ENCODE assay signal across 19 cellular contexts in the genomic region with DNA sequence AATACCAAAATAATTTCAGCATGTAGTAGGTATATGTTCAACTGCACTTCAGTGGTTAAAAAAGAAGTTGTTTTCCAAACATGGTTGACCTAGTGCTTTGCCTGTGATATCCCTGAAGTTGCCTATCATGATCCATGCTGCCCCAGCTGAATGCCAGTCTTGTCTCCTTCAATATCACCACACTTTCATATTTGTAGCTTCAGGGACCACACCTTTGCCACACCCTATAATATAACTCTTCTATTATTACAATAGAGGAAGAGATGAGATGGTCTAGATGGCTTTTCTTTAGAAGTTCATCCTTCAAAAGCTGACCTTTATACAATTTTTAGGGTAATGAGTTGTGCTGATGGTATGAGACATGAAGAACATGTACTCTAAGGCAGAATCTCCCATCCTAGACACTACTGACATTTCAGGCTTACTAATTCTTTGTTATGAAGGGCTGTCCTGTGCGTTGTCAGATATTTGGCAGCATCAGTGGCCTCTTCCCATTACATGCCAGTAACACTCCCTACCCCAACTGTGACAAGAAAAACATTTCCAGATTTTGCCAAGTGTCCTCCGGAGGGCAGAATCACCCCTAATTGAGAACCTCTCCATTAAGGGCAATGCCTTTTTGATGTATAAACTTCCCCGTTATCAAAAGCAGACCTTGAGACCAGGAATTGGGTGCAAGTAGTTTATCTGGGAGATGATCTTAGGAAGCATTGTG.
DNase-seq lines count a peak whose midpoint lies in the region; ATAC-seq, FAIRE-seq and TF ChIP-seq lines count a peak whose summit lies in the region.
"Had no signal": no experiment of that assay in that cellular context is flagged by ENCODE, and none has a peak within 500 bp of the region (broad histone marks: within the 10 kb centered on the region; RNA-seq: fewer than 3 reads in every experiment).

No MANE protein-coding gene starts in this region.

- H3F3A ChIP-seq in SK-N-SH (replicated peaks; ENCODE audit: insufficient read depth) (no peaks in the 10 kb centered on the region), Loucy (ENCODE audit: low read depth) (no peaks in the 10 kb centered on the region), neural progenitor cell (ENCODE audit: low read depth) (no peaks in the 10 kb centered on the region)

- H4K20me1 ChIP-seq in SK-N-SH (ENCODE audit: insufficient read depth), result no peaks in the 10 kb centered on the region
- no peaks in the 10 kb centered on the region for H4K20me1 ChIP-seq in Loucy (ENCODE audit: insufficient read depth, low read length, poor library complexity, severe bottlenecking)
- H4K20me1 ChIP-seq in neural progenitor cell (ENCODE audit: low read depth), result no peaks in the 10 kb centered on the region

- H3K27me3 ChIP-seq in SK-N-SH (ENCODE audit: insufficient read depth) (no peaks in the 10 kb centered on the region), Loucy (ENCODE audit: insufficient read depth, low read length, poor library complexity, severe bottlenecking) (no peaks in the 10 kb centered on the region), neural progenitor cell (no peaks in the 10 kb centered on the region)
- H3K27me3 ChIP-seq: stomach had no signal

- no peak for FAIRE-seq in GM19239 (lab: Jason Lieb, UNC)

- H3K4me1 ChIP-seq in SK-N-SH (ENCODE audit: control insufficient read depth in 1 of 2, insufficient read depth in 2 of 2, low read depth in 1 of 2, low read length in 1 of 2), result no peaks in the 10 kb centered on the region
- H3K4me1 ChIP-seq in Loucy (ENCODE audit: insufficient read depth, low read length, poor library complexity, severe bottlenecking), result peaks cover 21% of the 10 kb centered on the region
- peaks cover 7% of the 10 kb centered on the region for H3K4me1 ChIP-seq in neural progenitor cell
- H3K4me1 ChIP-seq: foreskin keratinocyte had no signal

- no peak overlapping the region for H3K27ac ChIP-seq in SK-N-SH (ENCODE audit: low read depth in 2 of 2, low read length in 1 of 2)
- H3K27ac ChIP-seq in neural progenitor cell, result no peak overlapping the region
- H3K27ac ChIP-seq: foreskin keratinocyte, stomach had no signal

- no peak for DNase-seq in SK-N-SH
- DNase-seq in chondrocyte (ENCODE audit: low spot score), result no peak
- DNase-seq in neural progenitor cell (ENCODE audit: low spot score), result no peak
- no peak for DNase-seq in ureter (ENCODE audit: low spot score)
- DNase-seq in GM19239 (ENCODE audit: insufficient read length, low spot score), result no peak
- DNase-seq: activated CD4-positive, alpha-beta T cell treated with anti-CD3 and anti-CD28 coated beads, Interleukin-2, amount 50 U/mL, for 1 hour; activated naive CD8-positive, alpha-beta T cell treated with anti-CD3 and anti-CD28 coated beads, Interleukin-2, amount 50 U/mL, for 24 hours; activated T-cell treated with anti-CD3 and anti-CD28 coated beads, Interleukin-2, amount 50 U/mL, for 24 hours; foreskin keratinocyte; GDM1; mammary epithelial cell; NCI-H2029 treated with DMSO at 0.1 percent for 48 hours; SIG-M5; stimulated activated CD4-positive, alpha-beta T cell treated with anti-CD3 and anti-CD28 coated beads, Interleukin-15, amount 100 ng/mL, for 24 hours; stomach had no signal

- no peak for TF ChIP-seq EP300 in SK-N-SH (IDR thresholded peaks at IDR 0.05; ENCODE audit: borderline replicate concordance in 1 of 2, low read depth in 1 of 2, low read length in 1 of 2)

- no peak for ATAC-seq in SK-N-SH treated with all-trans-retinoic acid at 6 μM for 48 hours
- ATAC-seq in GM18909 (IDR thresholded peaks at IDR 0.05; ENCODE audit: poor library complexity, unreplicated experiment), result no peak
- ATAC-seq: activated naive CD8-positive, alpha-beta T cell treated with anti-CD3 and anti-CD28 coated beads, Interleukin-2, amount 50 U/mL, for 24 hours; foreskin keratinocyte had no signal

- H3K27me3 Mint-ChIP-seq in chondrocyte (ENCODE audit: low read depth) (peaks cover 43% of the 10 kb centered on the region), neural progenitor cell (ENCODE audit: insufficient read depth, low read depth) (no peaks in the 10 kb centered on the region)
- H3K27me3 Mint-ChIP-seq: activated T-cell treated with anti-CD3 and anti-CD28 coated beads, Interleukin-2, amount 50 U/mL, for 24 hours had no signal

- no peak overlapping the region for H3K4me3 ChIP-seq in SK-N-SH (ENCODE audit: low read depth in 2 of 2, low read length in 1 of 2)
- no peak overlapping the region for H3K4me3 ChIP-seq in Loucy (ENCODE audit: low read length, poor library complexity, severe bottlenecking)
- no peak overlapping the region for H3K4me3 ChIP-seq in neural progenitor cell
- H3K4me3 ChIP-seq: stomach had no signal

- H3K36me3 Mint-ChIP-seq in chondrocyte (ENCODE audit: low read depth), result no peaks in the 10 kb centered on the region
- H3K36me3 Mint-ChIP-seq in neural progenitor cell, result no peaks in the 10 kb centered on the region

- H3K9me3 ChIP-seq in SK-N-SH, result no peaks in the 10 kb centered on the region
- H3K9me3 ChIP-seq in Loucy (ENCODE audit: insufficient read depth, low read depth, low read length), result no peaks in the 10 kb centered on the region
- no peaks in the 10 kb centered on the region for H3K9me3 ChIP-seq in neural progenitor cell (ENCODE audit: low read depth)
- H3K9me3 ChIP-seq: stomach had no signal

- TF ChIP-seq CTCF in SK-N-SH (IDR thresholded peaks at IDR 0.05) (no peak), Loucy (conservative IDR thresholded peaks at IDR 0.05; ENCODE audit: low read length) (peak; percentile 50), chondrocyte (IDR thresholded peaks at IDR 0.05) (peak; percentile 23), neural progenitor cell (IDR thresholded peaks at IDR 0.05) (peak; percentile 24)

- H3K4me3 Mint-ChIP-seq in chondrocyte (ENCODE audit: unreplicated experiment) (no peak overlapping the region), neural progenitor cell (no peak overlapping the region)
- H3K4me3 Mint-ChIP-seq: activated naive CD8-positive, alpha-beta T cell treated with anti-CD3 and anti-CD28 coated beads, Interleukin-2, amount 50 U/mL, for 24 hours; activated T-cell treated with anti-CD3 and anti-CD28 coated beads, Interleukin-2, amount 50 U/mL, for 24 hours; nephron had no signal

- TF ChIP-seq RAD21 in SK-N-SH (IDR thresholded peaks at IDR 0.05; ENCODE audit: low read length), result peak; percentile 34; the same call in 1 of the 2 replicates

- H2AFZ ChIP-seq in SK-N-SH (ENCODE audit: low read depth) (no peak overlapping the region), Loucy (ENCODE audit: low read length) (no peak overlapping the region), neural progenitor cell (replicated peaks) (no peak overlapping the region)

- H3K36me3 ChIP-seq in SK-N-SH (replicated peaks in 1 of 2; ENCODE audit: control insufficient read depth in 1 of 2, insufficient read depth in 2 of 2, low read length in 1 of 2) (no peaks in the 10 kb centered on the region), Loucy (ENCODE audit: insufficient read depth, low read length) (no peaks in the 10 kb centered on the region), neural progenitor cell (no peaks in the 10 kb centered on the region)
- H3K36me3 ChIP-seq: stomach had no signal

- WGBS in SK-N-SH (ENCODE audit: low lambda C conversion rate), result 41% methylated on average over 3 of the region's 3 CpGs

- H3K27ac Mint-ChIP-seq in chondrocyte (ENCODE audit: unreplicated experiment), result no peak overlapping the region
- H3K27ac Mint-ChIP-seq in neural progenitor cell, result no peak overlapping the region
- H3K27ac Mint-ChIP-seq: activated naive CD8-positive, alpha-beta T cell treated with anti-CD3 and anti-CD28 coated beads, Interleukin-2, amount 50 U/mL, for 24 hours; activated T-cell treated with anti-CD3 and anti-CD28 coated beads, Interleukin-2, amount 50 U/mL, for 24 hours; nephron had no signal

- CTCF ChIA-PET in SK-N-SH (lab: Yijun Ruan, JAX), result interaction anchor here (1.2 to 1.5 kb wide), 3 partner anchors 21 to 224 kb away, joined by 3 read pairs; no protein-coding TSS in a partner anchor

- no peaks in the 10 kb centered on the region for H3K79me2 ChIP-seq in SK-N-SH (ENCODE audit: insufficient read depth)
- H3K79me2 ChIP-seq in Loucy (ENCODE audit: insufficient read depth, low read length), result no peaks in the 10 kb centered on the region
- no peaks in the 10 kb centered on the region for H3K79me2 ChIP-seq in neural progenitor cell (ENCODE audit: low read depth)

- H3K4me1 Mint-ChIP-seq in chondrocyte (ENCODE audit: low read depth) (no peaks in the 10 kb centered on the region), neural progenitor cell (no peaks in the 10 kb centered on the region)
- H3K4me1 Mint-ChIP-seq: nephron had no signal

- H3K9me2 ChIP-seq in SK-N-SH, result no peaks in the 10 kb centered on the region
- no peaks in the 10 kb centered on the region for H3K9me2 ChIP-seq in Loucy (replicated peaks; ENCODE audit: low read depth, low read length)

- POLR2A ChIA-PET in SK-N-SH (lab: Yijun Ruan, JAX), result no interaction called here

- H3K9me3 Mint-ChIP-seq in chondrocyte (ENCODE audit: low read depth), result no peaks in the 10 kb centered on the region
- no peaks in the 10 kb centered on the region for H3K9me3 Mint-ChIP-seq in neural progenitor cell
- H3K9me3 Mint-ChIP-seq: activated naive CD8-positive, alpha-beta T cell treated with anti-CD3 and anti-CD28 coated beads, Interleukin-2, amount 50 U/mL, for 24 hours; activated T-cell treated with anti-CD3 and anti-CD28 coated beads, Interleukin-2, amount 50 U/mL, for 24 hours; nephron had no signal

- H3K9ac ChIP-seq in SK-N-SH, result no peak overlapping the region
- no peak overlapping the region for H3K9ac ChIP-seq in Loucy (ENCODE audit: low read depth, low read length, poor library complexity, severe bottlenecking)
- no peak overlapping the region for H3K9ac ChIP-seq in neural progenitor cell

- H3K4me2 ChIP-seq in SK-N-SH (no peak overlapping the region), Loucy (ENCODE audit: low read depth, low read length, poor library complexity, severe bottlenecking) (no peak overlapping the region), neural progenitor cell (no peak overlapping the region)

TF ChIP-seq in SK-N-SH, 30 proteins besides CTCF, POLR2A, EP300 and RAD21 (continues in another document):
- no peak for TF ChIP-seq SIN3A (IDR thresholded peaks at IDR 0.05; ENCODE audit: borderline replicate concordance, low read depth, low read length)
- no peak for TF ChIP-seq POLR2AphosphoS5 (IDR thresholded peaks at IDR 0.05; ENCODE audit: low read depth, low read length)
- no peak for TF ChIP-seq TCF12 (IDR thresholded peaks at IDR 0.05)

TF ChIP-seq in SK-N-SH treated with all-trans-retinoic acid at 6 μM for 48 hours, 23 proteins besides CTCF, POLR2A, EP300 and RAD21:
- TF ChIP-seq ZNF70 (CRISPR knock-in tag; IDR thresholded peaks at IDR 0.05) (no peak), ZNF8 (CRISPR knock-in tag; IDR thresholded peaks at IDR 0.05) (no peak), ISL1 (CRISPR knock-in tag; IDR thresholded peaks at IDR 0.05) (no peak), OSR1 (CRISPR knock-in tag; IDR thresholded peaks at IDR 0.05) (no peak)
